Comparison of ENCODE assay signal across 8 cellular contexts in genomic region chr19:2618611-2619010, GRCh38.
A peak's percentile ranks its signal among the peaks of the same experiment; 100 is the strongest.
DNase-seq lines count a peak whose midpoint lies in the region; TF ChIP-seq lines count a peak whose summit lies in the region.

No MANE protein-coding gene starts in this region.

- H3K9me3 Mint-ChIP-seq in activated naive CD4-positive, alpha-beta T cell treated with anti-CD3 and anti-CD28 coated beads for 36 hours, result peaks cover 10% of the 10 kb centered on the region

- 58% methylated on average over 10 of the region's 10 CpGs for WGBS in SK-N-SH (ENCODE audit: low lambda C conversion rate)
- 52 to 70% (median 64%) methylated on average over 10 of the region's 10 CpGs for WGBS in stomach, 5 donors

- no peak overlapping the region for H2AFZ ChIP-seq in SK-N-SH (ENCODE audit: low read depth)

- no peaks in the 10 kb centered on the region for H3K9me3 ChIP-seq in SK-N-SH
- peaks cover 0 to 7% (median 0%) of the 10 kb centered on the region in 4 donors for H3K9me3 ChIP-seq in stomach

- no peaks in the 10 kb centered on the region for H4K20me1 ChIP-seq in SK-N-SH (ENCODE audit: insufficient read depth)

- H3K27me3 Mint-ChIP-seq in activated naive CD4-positive, alpha-beta T cell treated with anti-CD3 and anti-CD28 coated beads for 36 hours (ENCODE audit: low read depth), result no peaks in the 10 kb centered on the region

- H3K79me2 ChIP-seq in SK-N-SH (ENCODE audit: insufficient read depth), result no peaks in the 10 kb centered on the region

- CTCF ChIA-PET in SK-N-SH (lab: Yijun Ruan, JAX), result interaction anchor here (1.1 to 14.2 kb wide), 5 partner anchors 8 to 148 kb away, joined by 3 to 309 read pairs (median 35); partner anchors contain the start of gene GADD45B
- CTCF ChIA-PET in activated naive CD4-positive, alpha-beta T cell treated with anti-CD3 and anti-CD28 coated beads for 36 hours (lab: Charles Lee), result interaction anchor here (0.9 to 7.6 kb wide), 7 partner anchors 10 to 145 kb away, joined by 3 to 64 read pairs (median 9); partner anchors contain the start of gene GADD45B

- H3K27ac ChIP-seq in SK-N-SH (ENCODE audit: low read depth in 2 of 2, low read length in 1 of 2), result no peak overlapping the region
- H3K27ac ChIP-seq in stomach, result peak overlapping the region in 3 of 5 donors; percentile 22 to 87 (median 73)
- no peak overlapping the region for H3K27ac ChIP-seq in coronary artery

- TF ChIP-seq EP300 in SK-N-SH (IDR thresholded peaks at IDR 0.05; ENCODE audit: borderline replicate concordance in 1 of 2, low read depth in 1 of 2, low read length in 1 of 2) (no peak), stomach (IDR thresholded peaks at IDR 0.05) (no peak)

- no peaks in the 10 kb centered on the region for H3F3A ChIP-seq in SK-N-SH (replicated peaks; ENCODE audit: insufficient read depth)

- intact Hi-C loops in activated naive CD4-positive, alpha-beta T cell treated with anti-CD3 and anti-CD28 coated beads for 36 hours (cut with micrococcal nuclease), result loop anchor here (1.0 to 10.0 kb wide), 2 partner anchors 9 to 524 kb away; partner anchors contain the start of genes IZUMO4 and MOB3A
- intact Hi-C loops in stomach (cut with DNase I; ENCODE audit: low total_unique reads), result no loop called here

- H3K4me2 ChIP-seq in SK-N-SH, result no peak overlapping the region

- no peak overlapping the region for H3K4me3 ChIP-seq in SK-N-SH (ENCODE audit: low read depth in 2 of 2, low read length in 1 of 2)
- H3K4me3 ChIP-seq in stomach, result no peak overlapping the region
- no peak overlapping the region for H3K4me3 ChIP-seq in coronary artery

- TF ChIP-seq CTCF in SK-N-SH (IDR thresholded peaks at IDR 0.05) (no peak), stomach (IDR thresholded peaks at IDR 0.05) (no peak), coronary artery (IDR thresholded peaks at IDR 0.05) (no peak), GM20000 (IDR thresholded peaks at IDR 0.05; ENCODE audit: extremely low read depth, missing control alignments) (no peak)

- no peaks in the 10 kb centered on the region for H3K36me3 ChIP-seq in SK-N-SH (replicated peaks in 1 of 2; ENCODE audit: control insufficient read depth in 1 of 2, insufficient read depth in 2 of 2, low read length in 1 of 2)
- H3K36me3 ChIP-seq in stomach, result no peaks in the 10 kb centered on the region

- peak overlapping the region; percentile 53 for H3K4me3 Mint-ChIP-seq in activated naive CD4-positive, alpha-beta T cell treated with anti-CD3 and anti-CD28 coated beads for 36 hours

- H3K4me1 ChIP-seq in SK-N-SH (ENCODE audit: control insufficient read depth in 1 of 2, insufficient read depth in 2 of 2, low read depth in 1 of 2, low read length in 1 of 2) (peaks cover 0 to 3% of the 10 kb centered on the region in 2 experiments; a peak in 1 of 4 replicates), stomach (peaks cover 14 to 72% (median 43%) of the 10 kb centered on the region in 4 donors)

- no peak for TF ChIP-seq RAD21 in SK-N-SH (IDR thresholded peaks at IDR 0.05; ENCODE audit: low read length)

- H3K4me1 Mint-ChIP-seq in activated naive CD4-positive, alpha-beta T cell treated with anti-CD3 and anti-CD28 coated beads for 36 hours (ENCODE audit: low read depth), result peaks cover 72% of the 10 kb centered on the region

- POLR2A ChIA-PET in SK-N-SH (lab: Yijun Ruan, JAX), result no interaction called here

- H3K36me3 Mint-ChIP-seq in activated naive CD4-positive, alpha-beta T cell treated with anti-CD3 and anti-CD28 coated beads for 36 hours (ENCODE audit: low read depth), result peaks cover 2% of the 10 kb centered on the region

- TF ChIP-seq POLR2A in stomach (IDR thresholded peaks at IDR 0.05), result no peak

- H3K27ac Mint-ChIP-seq in activated naive CD4-positive, alpha-beta T cell treated with anti-CD3 and anti-CD28 coated beads for 36 hours, result peak overlapping the region; percentile 91

- no peaks in the 10 kb centered on the region for H3K9me2 ChIP-seq in SK-N-SH

- DNase-seq in GDM1 (lab: John Stamatoyannopoulos, UW) (peak; percentile 56), SK-N-SH (no peak), medulla oblongata (ENCODE audit: extremely low spot score) (peak; percentile 70), stomach (peak; percentile 59), coronary artery (ENCODE audit: low spot score) (no peak), GM20000 (ENCODE audit: low spot score) (no peak), middle frontal gyrus (ENCODE audit: extremely low spot score, low spot score) (no peak)
- DNase-seq in activated naive CD4-positive, alpha-beta T cell treated with anti-CD3 and anti-CD28 coated beads for 36 hours, result peak; percentile 97

- no peak overlapping the region for H3K9ac ChIP-seq in SK-N-SH

- no peaks in the 10 kb centered on the region for H3K27me3 ChIP-seq in SK-N-SH (ENCODE audit: insufficient read depth)
- H3K27me3 ChIP-seq in stomach, result no peaks in the 10 kb centered on the region

TF ChIP-seq in SK-N-SH, 30 proteins besides CTCF, POLR2A, EP300 and RAD21:
- TF ChIP-seq RXRA (IDR thresholded peaks at IDR 0.05; ENCODE audit: borderline replicate concordance, low read depth), result peak; percentile 46
- TF ChIP-seq ZBTB33 (IDR thresholded peaks at IDR 0.05; ENCODE audit: borderline replicate concordance, low read depth), result no peak
TF ChIP-seq in SK-N-SH: peak in this region for 1.

Comparison
In these comparisons a context has a peak if more than half of its experiments do, and no peak if none do; other contexts are left out.
1. DNase-seq: peak in GDM1 (single experiment), activated naive CD4-positive, alpha-beta T cell treated with anti-CD3 and anti-CD28 coated beads for 36 hours (single experiment), medulla oblongata (single experiment) and stomach (single experiment); none in SK-N-SH (single experiment), coronary artery (single experiment), GM20000 (single experiment) and middle frontal gyrus (single experiment).
2. H3K27ac ChIP-seq: peak in stomach (3 of 5); none in SK-N-SH (0 of 2) and coronary artery (0 of 2).